ENCODE assay signal across 1 cellular context in genomic region chr5:115634343-115635132, GRCh38.
TF ChIP-seq lines count a peak whose summit lies in the region.

No MANE protein-coding gene starts in this region.

TF ChIP-seq in HepG2, 621 proteins besides CTCF, POLR2A, EP300 and RAD21 (continued from another document and continues in another):
- TF ChIP-seq ZBTB1 (CRISPR knock-in tag; IDR thresholded peaks at IDR 0.05; ENCODE audit: borderline replicate concordance) = no peak
- peak; percentile 40; the same call in 1 of the 2 replicates for TF ChIP-seq GATAD2A (CRISPR knock-in tag; IDR thresholded peaks at IDR 0.05)
- peak; percentile 51; the same call in 1 of the 2 replicates for TF ChIP-seq SMAD3 (CRISPR knock-in tag; IDR thresholded peaks at IDR 0.05)
- TF ChIP-seq ZNF503 (CRISPR knock-in tag; IDR thresholded peaks at IDR 0.05) = no peak
- TF ChIP-seq CEBPG (CRISPR knock-in tag; IDR thresholded peaks at IDR 0.05) = no peak
- no peak for TF ChIP-seq SMAD1 (CRISPR knock-in tag; IDR thresholded peaks at IDR 0.05; ENCODE audit: borderline replicate concordance, low read depth)
- no peak for TF ChIP-seq TCF7L2 (IDR thresholded peaks at IDR 0.05; ENCODE audit: low read depth, low read length)
- TF ChIP-seq THAP11 (CRISPR knock-in tag; IDR thresholded peaks at IDR 0.05) = no peak
- TF ChIP-seq PRPF4 (IDR thresholded peaks at IDR 0.05; ENCODE audit: low read depth, low read length, poor library complexity, severe bottlenecking) = no peak
- no peak for TF ChIP-seq RXRA (CRISPR knock-in tag; IDR thresholded peaks at IDR 0.05)
- TF ChIP-seq ZNF292 (CRISPR knock-in tag; IDR thresholded peaks at IDR 0.05; ENCODE audit: borderline replicate concordance, low read depth) = no peak
- no peak for TF ChIP-seq LBX2 (CRISPR knock-in tag; IDR thresholded peaks at IDR 0.05; ENCODE audit: borderline replicate concordance)
- no peak for TF ChIP-seq TIGD3 (CRISPR knock-in tag; IDR thresholded peaks at IDR 0.05; ENCODE audit: borderline replicate concordance)
- no peak for TF ChIP-seq HDAC1 (CRISPR knock-in tag; IDR thresholded peaks at IDR 0.05)
- TF ChIP-seq ZNF326 (CRISPR knock-in tag; IDR thresholded peaks at IDR 0.05; ENCODE audit: borderline replicate concordance) = no peak
- TF ChIP-seq ATF6 (CRISPR knock-in tag; conservative IDR thresholded peaks at IDR 0.05) = no peak
- 0 out of 2 replicates have a peak, but pooled peaks have one; percentile 14 for TF ChIP-seq ZNF644 (CRISPR knock-in tag; IDR thresholded peaks at IDR 0.05; ENCODE audit: low read depth)
- no peak for TF ChIP-seq REL (CRISPR knock-in tag; conservative IDR thresholded peaks at IDR 0.05)
- TF ChIP-seq KMT2B (CRISPR knock-in tag; IDR thresholded peaks at IDR 0.05) = peak; percentile 49; the same call in 1 of the 2 replicates
- no peak for TF ChIP-seq ZNF143 (CRISPR knock-in tag; IDR thresholded peaks at IDR 0.05)
- TF ChIP-seq ARNTL (CRISPR knock-in tag; IDR thresholded peaks at IDR 0.05) = no peak
- TF ChIP-seq MLXIP (CRISPR knock-in tag; IDR thresholded peaks at IDR 0.05; ENCODE audit: borderline replicate concordance) = no peak
- TF ChIP-seq MTF2 (CRISPR knock-in tag; IDR thresholded peaks at IDR 0.05; ENCODE audit: borderline replicate concordance) = no peak
- TF ChIP-seq ZBTB34 (CRISPR knock-in tag; IDR thresholded peaks at IDR 0.05) = no peak
- TF ChIP-seq FOXK2 (IDR thresholded peaks at IDR 0.05) = no peak
- TF ChIP-seq ZNF605 (CRISPR knock-in tag; IDR thresholded peaks at IDR 0.05) = no peak
- TF ChIP-seq TAF1 (CRISPR knock-in tag; IDR thresholded peaks at IDR 0.05) = peak; percentile 39; the same call in 1 of the 2 replicates
- TF ChIP-seq KDM4B (CRISPR knock-in tag; IDR thresholded peaks at IDR 0.05) = no peak
- no peak for TF ChIP-seq PAWR (CRISPR knock-in tag; IDR thresholded peaks at IDR 0.05; ENCODE audit: borderline replicate concordance)
- no peak for TF ChIP-seq CENPT (CRISPR knock-in tag; IDR thresholded peaks at IDR 0.05; ENCODE audit: low read depth)
- no peak for TF ChIP-seq ZNF740 (CRISPR knock-in tag; IDR thresholded peaks at IDR 0.05)
- peak; percentile 61; the same call in 1 of the 2 replicates for TF ChIP-seq GABPB1 (CRISPR knock-in tag; IDR thresholded peaks at IDR 0.05)
- TF ChIP-seq ZGPAT (CRISPR knock-in tag; IDR thresholded peaks at IDR 0.05) = 0 out of 2 replicates have a peak, but pooled peaks have one; percentile 32
- peak; percentile 34; the same call in 1 of the 2 replicates for TF ChIP-seq IKZF5 (CRISPR knock-in tag; IDR thresholded peaks at IDR 0.05)
- no peak for TF ChIP-seq KDM2A (CRISPR knock-in tag; IDR thresholded peaks at IDR 0.05; ENCODE audit: borderline replicate concordance, low read depth)
- no peak for TF ChIP-seq ZSCAN22 (CRISPR knock-in tag; IDR thresholded peaks at IDR 0.05)
- TF ChIP-seq ADNP (CRISPR knock-in tag; IDR thresholded peaks at IDR 0.05) = no peak
- no peak for TF ChIP-seq KAT7 (CRISPR knock-in tag; IDR thresholded peaks at IDR 0.05; ENCODE audit: borderline replicate concordance)
- TF ChIP-seq ETV5 (CRISPR knock-in tag; IDR thresholded peaks at IDR 0.05; ENCODE audit: borderline replicate concordance) = peak; percentile 81
- TF ChIP-seq TFAP4 (IDR thresholded peaks at IDR 0.05; ENCODE audit: borderline replicate concordance, low read depth) = no peak
- TF ChIP-seq KAT8 (CRISPR knock-in tag; IDR thresholded peaks at IDR 0.05) = peak; percentile 62; the same call in 1 of the 2 replicates
- no peak for TF ChIP-seq SOX6 (IDR thresholded peaks at IDR 0.05)
- no peak for TF ChIP-seq SOX6 (CRISPR knock-in tag; IDR thresholded peaks at IDR 0.05)
- no peak for TF ChIP-seq IRX3 (CRISPR knock-in tag; IDR thresholded peaks at IDR 0.05; ENCODE audit: borderline replicate concordance, low read depth)
- 0 out of 2 replicates have a peak, but pooled peaks have one; percentile 11 for TF ChIP-seq SIX1 (CRISPR knock-in tag; IDR thresholded peaks at IDR 0.05; ENCODE audit: borderline replicate concordance)
- TF ChIP-seq HOMEZ (CRISPR knock-in tag; IDR thresholded peaks at IDR 0.05; ENCODE audit: low read depth) = peak; percentile 62
- TF ChIP-seq AGO2 (optimal IDR thresholded peaks at IDR 0.05; ENCODE audit: low read depth, low read length) = no peak
- TF ChIP-seq DZIP1 (CRISPR knock-in tag; IDR thresholded peaks at IDR 0.05) = no peak
